Comparison of ENCODE assay signal across 23 cellular contexts in the genomic region with DNA sequence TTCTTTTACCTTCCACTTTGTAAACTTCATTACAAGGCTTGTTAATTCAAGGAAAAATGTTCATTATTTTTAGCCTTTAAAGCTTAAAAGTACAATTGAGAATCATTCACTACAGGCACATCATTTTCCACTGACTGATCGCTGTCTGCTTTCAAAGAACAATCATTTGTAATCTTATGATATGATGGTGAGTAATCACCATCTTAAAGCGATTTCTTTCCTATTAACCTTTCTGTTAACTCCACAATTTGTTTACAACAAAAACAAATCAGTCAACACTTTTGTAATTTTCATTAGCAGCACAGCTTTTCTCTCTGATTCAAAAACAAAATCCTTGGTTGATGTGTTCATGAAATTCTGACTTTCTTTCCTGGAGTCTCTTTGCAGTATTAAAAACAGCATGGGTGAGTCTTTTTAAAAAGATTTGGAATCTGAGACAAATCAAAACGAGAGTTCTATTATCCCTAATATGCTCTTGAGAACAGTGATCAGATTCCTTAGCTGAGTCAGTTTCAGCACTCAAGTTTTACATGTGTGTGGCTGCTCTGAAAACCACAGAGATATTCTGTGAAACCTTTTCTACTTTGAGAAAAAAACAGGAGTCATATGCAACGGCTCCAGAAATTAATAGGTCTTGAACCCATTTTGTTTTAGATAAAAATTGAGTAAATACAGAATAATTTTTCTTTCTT.
DNase-seq lines count a peak whose midpoint lies in the region; ATAC-seq and TF ChIP-seq lines count a peak whose summit lies in the region.
"Had no signal": no experiment of that assay in that cellular context is flagged by ENCODE, and none has a peak within 500 bp of the region (broad histone marks: within the 10 kb centered on the region; RNA-seq: fewer than 3 reads in every experiment).

No MANE protein-coding gene starts in this region.

- ATAC-seq in GM19463 (IDR thresholded peaks at IDR 0.05; ENCODE audit: unreplicated experiment) = no peak
- ATAC-seq: GM12878; HCT116; lower lobe of right lung; stimulated activated memory B cell treated with anti-CD40 and anti-IgM and Interleukin-4, amounts not matched to agents 10 μg/mL and 1 μg/mL and 100 μg/mL, for 72 hours had no signal

- peaks cover 44% of the 10 kb centered on the region for H3K4me1 Mint-ChIP-seq in osteocyte (ENCODE audit: unreplicated experiment)
- H3K4me1 Mint-ChIP-seq: stimulated activated memory B cell treated with anti-CD40 and anti-IgM and Interleukin-4, amounts not matched to agents 10 μg/mL and 1 μg/mL and 100 μg/mL, for 72 hours had no signal

- H3K36me3 ChIP-seq in OCI-LY3 (replicated peaks; ENCODE audit: low read depth, low read length) = no peaks in the 10 kb centered on the region
- H3K36me3 ChIP-seq: lower lobe of right lung, SJSA1, spleen, thoracic aorta, vagina had no signal

- H3K27me3 ChIP-seq in OCI-LY3 (ENCODE audit: low read depth, low read length) = no peaks in the 10 kb centered on the region
- H3K27me3 ChIP-seq: SJSA1, spleen, vagina had no signal

- peak overlapping the region; percentile 18 for H3K4me3 Mint-ChIP-seq in osteocyte (ENCODE audit: unreplicated experiment)
- H3K4me3 Mint-ChIP-seq: stimulated activated memory B cell treated with anti-CD40 and anti-IgM and Interleukin-4, amounts not matched to agents 10 μg/mL and 1 μg/mL and 100 μg/mL, for 72 hours had no signal

- no peaks in the 10 kb centered on the region for H3K36me3 Mint-ChIP-seq in osteocyte (ENCODE audit: unreplicated experiment)
- H3K36me3 Mint-ChIP-seq: stimulated activated memory B cell treated with anti-CD40 and anti-IgM and Interleukin-4, amounts not matched to agents 10 μg/mL and 1 μg/mL and 100 μg/mL, for 72 hours had no signal

- peak; percentile 15 for DNase-seq in HT1080 (ENCODE audit: low read depth)
- DNase-seq in choroid plexus epithelial cell (ENCODE audit: low read depth) = peak; percentile 54
- DNase-seq in osteocyte (ENCODE audit: extremely low spot score, unreplicated experiment) = no peak
- no peak for DNase-seq in midbrain (lab: John Stamatoyannopoulos, UW)
- DNase-seq in foreskin fibroblast = no peak
- DNase-seq: activated gamma-delta T cell; C1 segment of cervical spinal cord; kidney glomerular epithelial cell; lower lobe of right lung; NCI-H1105; NCI-H2029; NCI-H446 treated with DMSO at 0.1 percent for 48 hours; nucleus accumbens; spleen; stimulated activated CD4-positive, alpha-beta T cell treated with anti-CD3 and anti-CD28 coated beads, Interleukin-4, amount 100 ng/mL, for 1 hour had no signal

- no peak overlapping the region for H3K4me3 ChIP-seq in OCI-LY3 (ENCODE audit: low read length)
- H3K4me3 ChIP-seq in choroid plexus epithelial cell (ENCODE audit: low read depth, low read length) = no peak overlapping the region
- H3K4me3 ChIP-seq in foreskin fibroblast (ENCODE audit: low read depth in 1 of 2, low read length in 2 of 2) = no peak overlapping the region
- H3K4me3 ChIP-seq: GM12878, lower lobe of right lung, SJSA1, spleen, thoracic aorta, vagina had no signal

- H3K27me3 Mint-ChIP-seq in osteocyte (ENCODE audit: unreplicated experiment) = no peaks in the 10 kb centered on the region
- H3K27me3 Mint-ChIP-seq: stimulated activated memory B cell treated with anti-CD40 and anti-IgM and Interleukin-4, amounts not matched to agents 10 μg/mL and 1 μg/mL and 100 μg/mL, for 72 hours had no signal

- H3K27ac ChIP-seq in OCI-LY3 (ENCODE audit: low read length) = no peak overlapping the region
- H3K27ac ChIP-seq: lower lobe of right lung, SJSA1, spleen, thoracic aorta, vagina had no signal

- no peak for TF ChIP-seq CTCF in OCI-LY3 (IDR thresholded peaks at IDR 0.05; ENCODE audit: low read depth, low read length)
- no peak for TF ChIP-seq CTCF in choroid plexus epithelial cell (conservative IDR thresholded peaks at IDR 0.05; ENCODE audit: low read depth, low read length)
- no peak for TF ChIP-seq CTCF in osteocyte (IDR thresholded peaks at IDR 0.05)
- TF ChIP-seq CTCF in foreskin fibroblast (IDR thresholded peaks at IDR 0.05; ENCODE audit: low read depth, low read length) = no peak

- no peak overlapping the region for H3K9ac ChIP-seq in OCI-LY3 (ENCODE audit: low read length)

- no peak overlapping the region for H3K4me2 ChIP-seq in OCI-LY3 (ENCODE audit: low read length)

- no peaks in the 10 kb centered on the region; the same call in 1 of the 2 replicates for H3K4me1 ChIP-seq in OCI-LY3 (ENCODE audit: low read length)
- H3K4me1 ChIP-seq: lower lobe of right lung, SJSA1, spleen, vagina had no signal

- H3K9me3 ChIP-seq in OCI-LY3 (ENCODE audit: insufficient read depth, low read length) = no peaks in the 10 kb centered on the region
- H3K9me3 ChIP-seq: lower lobe of right lung, SJSA1, spleen, thoracic aorta, vagina had no signal

- peak overlapping the region; percentile 62; the same call in 1 of the 2 replicates for H2AFZ ChIP-seq in OCI-LY3 (ENCODE audit: low read depth, low read length)

- no peaks in the 10 kb centered on the region for H4K20me1 ChIP-seq in OCI-LY3 (ENCODE audit: insufficient read depth, low read length)

- no peaks in the 10 kb centered on the region for H3K9me3 Mint-ChIP-seq in osteocyte (ENCODE audit: unreplicated experiment)
- H3K9me3 Mint-ChIP-seq: stimulated activated memory B cell treated with anti-CD40 and anti-IgM and Interleukin-4, amounts not matched to agents 10 μg/mL and 1 μg/mL and 100 μg/mL, for 72 hours had no signal

- H3K79me2 ChIP-seq in OCI-LY3 (ENCODE audit: low read length) = no peaks in the 10 kb centered on the region

- peak overlapping the region; percentile 69 for H3K27ac Mint-ChIP-seq in osteocyte (ENCODE audit: unreplicated experiment)
- H3K27ac Mint-ChIP-seq: stimulated activated memory B cell treated with anti-CD40 and anti-IgM and Interleukin-4, amounts not matched to agents 10 μg/mL and 1 μg/mL and 100 μg/mL, for 72 hours had no signal

Comparison
In these comparisons a context has a peak if more than half of its experiments do, and no peak if none do; other contexts are left out.
1. DNase-seq: peak in HT1080 (single experiment) and choroid plexus epithelial cell (single experiment); none in osteocyte (single experiment), midbrain (single experiment) and foreskin fibroblast (0 of 2).